In the genomic region with DNA sequence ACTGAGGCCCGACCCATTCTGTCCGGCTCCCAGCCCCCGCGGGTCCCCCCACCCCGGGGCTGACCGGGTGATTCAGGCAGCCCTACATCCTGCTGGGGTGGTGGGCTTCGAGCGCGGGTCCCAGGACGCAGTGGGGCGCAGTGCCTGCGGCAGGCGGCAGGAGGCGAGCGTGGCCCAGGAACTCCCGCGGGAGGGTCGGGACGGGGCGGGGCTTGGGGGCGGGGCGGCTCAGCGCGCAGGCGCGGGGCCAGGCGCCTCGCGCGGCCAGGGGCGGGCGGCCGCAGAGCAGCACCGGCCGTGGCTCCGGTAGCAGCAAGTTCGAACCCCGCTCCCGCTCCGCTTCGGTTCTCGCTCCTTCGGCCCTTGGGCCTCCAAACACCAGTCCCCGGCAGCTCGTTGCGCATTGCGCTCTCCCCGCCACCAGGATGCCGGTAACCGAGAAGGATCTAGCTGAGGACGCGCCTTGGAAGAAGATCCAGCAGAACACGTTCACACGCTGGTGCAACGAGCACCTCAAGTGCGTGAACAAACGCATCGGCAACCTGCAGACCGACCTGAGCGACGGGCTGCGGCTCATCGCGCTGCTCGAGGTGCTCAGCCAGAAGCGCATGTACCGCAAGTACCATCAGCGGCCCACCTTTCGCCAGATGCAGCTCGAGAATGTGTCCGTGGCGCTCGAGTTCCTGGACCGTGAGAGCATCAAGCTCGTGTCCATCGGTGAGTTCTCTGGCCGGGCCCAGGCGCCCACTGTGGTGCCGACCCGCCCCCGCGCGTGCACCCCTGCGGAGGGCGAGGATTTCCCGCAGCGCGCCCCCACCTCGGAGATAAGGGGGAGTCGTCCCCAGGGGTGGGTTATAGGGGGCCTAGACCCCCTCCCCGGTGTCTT, we compare ENCODE assay signal across 8 cellular contexts. TPM values are rescaled to one million over a fixed set of nuclear protein-coding genes. Genes with fewer than 3 reads are reported as not detected.
DNase-seq lines count a peak whose midpoint lies in the region; ATAC-seq and TF ChIP-seq lines count a peak whose summit lies in the region.

FLNB (plus strand) TSS at position 283 of the 886 bp plus-strand sequence; CDS start at position 426, 143 bp downstream.

- DNase-seq in AG09319 (ENCODE audit: extremely low read depth, low read depth) (no peak), RKO (ENCODE audit: low spot score) (peak; percentile 71), fibroblast of pulmonary artery (ENCODE audit: low read depth) (peak; percentile 71)
- peak; percentile 73 for DNase-seq in activated T-helper 2 cell treated with anti-CD3 and anti-CD28 coated beads, Interferon-gamma antibody, Interleukin-2, Interleukin-4, amounts not matched to agents 10 μg/mL and 5 μg/mL and 100 μg/mL, durations not matched to agents 14 hours and 24 hours and 36 hours (ENCODE audit: low spot score)
- DNase-seq in stimulated activated naive CD8-positive, alpha-beta T cell treated with anti-CD3 and anti-CD28 coated beads, Interleukin-15, amount 100 ng/mL, for 72 hours, result peak; percentile 81 to 82

- no peaks in the 10 kb centered on the region for H3K27me3 Mint-ChIP-seq in activated T-helper 2 cell treated with anti-CD3 and anti-CD28 coated beads, Interferon-gamma antibody, Interleukin-2, Interleukin-4, amounts not matched to agents 10 μg/mL and 5 μg/mL and 100 μg/mL, durations not matched to agents 14 hours and 24 hours and 36 hours (ENCODE audit: low read depth)
- H3K27me3 Mint-ChIP-seq in nephron (ENCODE audit: low read depth), result peaks cover 3% of the 10 kb centered on the region
- H3K27me3 Mint-ChIP-seq in stimulated activated naive CD8-positive, alpha-beta T cell treated with anti-CD3 and anti-CD28 coated beads, Interleukin-15, amount 100 ng/mL, for 72 hours, result no peaks in the 10 kb centered on the region

- H3K9me3 Mint-ChIP-seq in activated T-helper 2 cell treated with anti-CD3 and anti-CD28 coated beads, Interferon-gamma antibody, Interleukin-2, Interleukin-4, amounts not matched to agents 10 μg/mL and 5 μg/mL and 100 μg/mL, durations not matched to agents 14 hours and 24 hours and 36 hours, result no peaks in the 10 kb centered on the region
- H3K9me3 Mint-ChIP-seq in nephron, result no peaks in the 10 kb centered on the region
- H3K9me3 Mint-ChIP-seq in stimulated activated naive CD8-positive, alpha-beta T cell treated with anti-CD3 and anti-CD28 coated beads, Interleukin-15, amount 100 ng/mL, for 72 hours, result no peaks in the 10 kb centered on the region

- intact Hi-C loops in activated T-helper 2 cell treated with anti-CD3 and anti-CD28 coated beads, Interferon-gamma antibody, Interleukin-2, Interleukin-4, amounts not matched to agents 10 μg/mL and 5 μg/mL and 100 μg/mL, durations not matched to agents 14 hours and 24 hours and 36 hours (cut with micrococcal nuclease), result loop anchor here (1.0 to 5.0 kb wide), 6 partner anchors 26 to 166 kb away; no protein-coding TSS in a partner anchor

- H3K27ac Mint-ChIP-seq in activated T-helper 2 cell treated with anti-CD3 and anti-CD28 coated beads, Interferon-gamma antibody, Interleukin-2, Interleukin-4, amounts not matched to agents 10 μg/mL and 5 μg/mL and 100 μg/mL, durations not matched to agents 14 hours and 24 hours and 36 hours, result peak within 1 kb of the TSS; percentile 78
- H3K27ac Mint-ChIP-seq in nephron, result peak within 1 kb of the TSS; percentile 22 to 82 (median 51)
- peak within 1 kb of the TSS; percentile 78 to 93 for H3K27ac Mint-ChIP-seq in stimulated activated naive CD8-positive, alpha-beta T cell treated with anti-CD3 and anti-CD28 coated beads, Interleukin-15, amount 100 ng/mL, for 72 hours

- H3K36me3 Mint-ChIP-seq in activated T-helper 2 cell treated with anti-CD3 and anti-CD28 coated beads, Interferon-gamma antibody, Interleukin-2, Interleukin-4, amounts not matched to agents 10 μg/mL and 5 μg/mL and 100 μg/mL, durations not matched to agents 14 hours and 24 hours and 36 hours (ENCODE audit: low read depth), result peaks cover 4% of the 10 kb centered on the region
- H3K36me3 Mint-ChIP-seq in nephron (ENCODE audit: low read depth), result no peaks in the 10 kb centered on the region

- ATAC-seq in GM18868 (IDR thresholded peaks at IDR 0.05; ENCODE audit: unreplicated experiment) (peak; percentile 74), HG03354 (IDR thresholded peaks at IDR 0.05; ENCODE audit: poor library complexity, severe bottlenecking, unreplicated experiment) (peak; percentile 61)
- peak; percentile 80 for ATAC-seq in stimulated activated naive CD8-positive, alpha-beta T cell treated with anti-CD3 and anti-CD28 coated beads, Interleukin-15, amount 100 ng/mL, for 72 hours

- H3K4me3 ChIP-seq in fibroblast of pulmonary artery (replicated peaks; ENCODE audit: low read depth, low read length), result peak within 1 kb of the TSS; percentile 98

- peaks cover 36% of the 10 kb centered on the region for H3K4me1 Mint-ChIP-seq in activated T-helper 2 cell treated with anti-CD3 and anti-CD28 coated beads, Interferon-gamma antibody, Interleukin-2, Interleukin-4, amounts not matched to agents 10 μg/mL and 5 μg/mL and 100 μg/mL, durations not matched to agents 14 hours and 24 hours and 36 hours (ENCODE audit: low read depth)
- H3K4me1 Mint-ChIP-seq in nephron, result peaks cover 31% of the 10 kb centered on the region
- peaks cover 44% of the 10 kb centered on the region for H3K4me1 Mint-ChIP-seq in stimulated activated naive CD8-positive, alpha-beta T cell treated with anti-CD3 and anti-CD28 coated beads, Interleukin-15, amount 100 ng/mL, for 72 hours

- peak; percentile 76 for TF ChIP-seq CTCF in AG09319 (IDR thresholded peaks at IDR 0.05; ENCODE audit: low read depth, low read length)
- TF ChIP-seq CTCF in fibroblast of pulmonary artery (IDR thresholded peaks at IDR 0.05; ENCODE audit: low read length, missing control alignments), result peak; percentile 54
- peak; percentile 73 to 75 (median 75) for TF ChIP-seq CTCF in nephron (IDR thresholded peaks at IDR 0.05; ENCODE audit: unreplicated experiment in 3 of 3)

- peak within 1 kb of the TSS; percentile 80 for H3K4me3 Mint-ChIP-seq in activated T-helper 2 cell treated with anti-CD3 and anti-CD28 coated beads, Interferon-gamma antibody, Interleukin-2, Interleukin-4, amounts not matched to agents 10 μg/mL and 5 μg/mL and 100 μg/mL, durations not matched to agents 14 hours and 24 hours and 36 hours (ENCODE audit: low read depth)
- peak within 1 kb of the TSS; percentile 87 to 94 (median 91) for H3K4me3 Mint-ChIP-seq in nephron
- H3K4me3 Mint-ChIP-seq in stimulated activated naive CD8-positive, alpha-beta T cell treated with anti-CD3 and anti-CD28 coated beads, Interleukin-15, amount 100 ng/mL, for 72 hours, result peak within 1 kb of the TSS; percentile 81 to 88

RNA-seq across cellular contexts. Expression of gene FLNB, which starts in this region (rescaled TPM):
- total RNA-seq in activated T-helper 2 cell treated with anti-CD3 and anti-CD28 coated beads, Interferon-gamma antibody, Interleukin-2, Interleukin-4, amounts not matched to agents 10 μg/mL and 5 μg/mL and 100 μg/mL, durations not matched to agents 14 hours and 24 hours and 36 hours, result 34.8 and 35.6 TPM in 2 replicates
